In genomic region chr1:24567792-24568388, GRCh38 we compare ENCODE assay signal across 1 cellular context.
TF ChIP-seq lines count a peak whose summit lies in the region.

No MANE protein-coding gene starts in this region.

TF ChIP-seq in HepG2, 621 proteins besides CTCF, POLR2A, EP300 and RAD21 (continued from another document and continues in another):
- TF ChIP-seq HNF1A (IDR thresholded peaks at IDR 0.05; ENCODE audit: low read depth), result 0 out of 2 replicates have a peak, but pooled peaks have one; percentile 40
- TF ChIP-seq HNF1A (CRISPR knock-in tag; IDR thresholded peaks at IDR 0.05; ENCODE audit: borderline replicate concordance), result peak; percentile 75; the same call in 1 of the 2 replicates
- TF ChIP-seq ZNF614 (CRISPR knock-in tag; IDR thresholded peaks at IDR 0.05; ENCODE audit: borderline replicate concordance), result no peak
- TF ChIP-seq ZNF335 (CRISPR knock-in tag; IDR thresholded peaks at IDR 0.05), result peak; percentile 83; the same call in 1 of the 2 replicates
- TF ChIP-seq MIER3 (CRISPR knock-in tag; IDR thresholded peaks at IDR 0.05; ENCODE audit: borderline replicate concordance), result peak; percentile 81; the same call in 1 of the 2 replicates
- no peak for TF ChIP-seq ZUFSP (CRISPR knock-in tag; IDR thresholded peaks at IDR 0.05; ENCODE audit: borderline replicate concordance)
- TF ChIP-seq ZNF839 (CRISPR knock-in tag; IDR thresholded peaks at IDR 0.05; ENCODE audit: borderline replicate concordance), result no peak
- no peak for TF ChIP-seq ZNF326 (CRISPR knock-in tag; IDR thresholded peaks at IDR 0.05; ENCODE audit: borderline replicate concordance)
- no peak for TF ChIP-seq GABPA (IDR thresholded peaks at IDR 0.05; ENCODE audit: low read depth, low read length)
- peak; percentile 48 for TF ChIP-seq GABPA (CRISPR knock-in tag; IDR thresholded peaks at IDR 0.05; ENCODE audit: low read depth)
- TF ChIP-seq MTA1 (CRISPR knock-in tag; IDR thresholded peaks at IDR 0.05; ENCODE audit: borderline replicate concordance), result peak; percentile 95
- TF ChIP-seq ZSCAN25 (CRISPR knock-in tag; IDR thresholded peaks at IDR 0.05), result peak; percentile 78; the same call in 1 of the 2 replicates
- TF ChIP-seq TSC22D2 (CRISPR knock-in tag; IDR thresholded peaks at IDR 0.05; ENCODE audit: borderline replicate concordance), result no peak
- TF ChIP-seq ATF1 (CRISPR knock-in tag; IDR thresholded peaks at IDR 0.05), result peak; percentile 73
- TF ChIP-seq ZNF674 (CRISPR knock-in tag; IDR thresholded peaks at IDR 0.05; ENCODE audit: low read depth), result no peak
- no peak for TF ChIP-seq PAWR (CRISPR knock-in tag; IDR thresholded peaks at IDR 0.05; ENCODE audit: borderline replicate concordance)
- no peak for TF ChIP-seq SNAPC4 (CRISPR knock-in tag; IDR thresholded peaks at IDR 0.05)
- TF ChIP-seq CEBPZ (IDR thresholded peaks at IDR 0.05; ENCODE audit: low read length), result no peak
- TF ChIP-seq GATAD2A (CRISPR knock-in tag; IDR thresholded peaks at IDR 0.05), result peak; percentile 95
- TF ChIP-seq ZNF841 (CRISPR knock-in tag; IDR thresholded peaks at IDR 0.05; ENCODE audit: borderline replicate concordance), result no peak
- peak; percentile 58; the same call in 1 of the 2 replicates for TF ChIP-seq TBX3 (IDR thresholded peaks at IDR 0.05; ENCODE audit: borderline replicate concordance)
- TF ChIP-seq SIX4 (CRISPR knock-in tag; IDR thresholded peaks at IDR 0.05), result peak; percentile 76; the same call in 1 of the 2 replicates
- no peak for TF ChIP-seq ZNF512 (CRISPR knock-in tag; IDR thresholded peaks at IDR 0.05)
- TF ChIP-seq MTF2 (CRISPR knock-in tag; IDR thresholded peaks at IDR 0.05; ENCODE audit: borderline replicate concordance), result no peak
- peak; percentile 72 for TF ChIP-seq MAX (IDR thresholded peaks at IDR 0.05)
- TF ChIP-seq ZNF569 (CRISPR knock-in tag; IDR thresholded peaks at IDR 0.05; ENCODE audit: borderline replicate concordance), result no peak
- TF ChIP-seq TBX2 (CRISPR knock-in tag; IDR thresholded peaks at IDR 0.05; ENCODE audit: borderline replicate concordance), result peak; percentile 96
- no peak for TF ChIP-seq SYNCRIP (IDR thresholded peaks at IDR 0.05; ENCODE audit: insufficient read depth, low read depth, low read length)
- TF ChIP-seq MEIS1 (CRISPR knock-in tag; IDR thresholded peaks at IDR 0.05; ENCODE audit: borderline replicate concordance), result peak; percentile 90; the same call in 1 of the 2 replicates
- TF ChIP-seq ISL2 (CRISPR knock-in tag; IDR thresholded peaks at IDR 0.05), result peak; percentile 89
- peak; percentile 43 for TF ChIP-seq CREB1 (IDR thresholded peaks at IDR 0.05)
- TF ChIP-seq CREB1 (CRISPR knock-in tag; IDR thresholded peaks at IDR 0.05), result peak; percentile 84
- peak; percentile 60; the same call in 1 of the 2 replicates for TF ChIP-seq ZNF788 (CRISPR knock-in tag; IDR thresholded peaks at IDR 0.05; ENCODE audit: borderline replicate concordance)
- TF ChIP-seq REPIN1 (CRISPR knock-in tag; IDR thresholded peaks at IDR 0.05; ENCODE audit: borderline replicate concordance, low read depth), result peak; percentile 86; the same call in 1 of the 2 replicates
- no peak for TF ChIP-seq NFE2L2 (IDR thresholded peaks at IDR 0.05; ENCODE audit: low read length)
- TF ChIP-seq ARID3A (IDR thresholded peaks at IDR 0.05; ENCODE audit: low read depth, low read length), result peak; percentile 82
- TF ChIP-seq PHB2 (IDR thresholded peaks at IDR 0.05; ENCODE audit: partially characterized antibody), result no peak
- TF ChIP-seq FOSL2 (CRISPR knock-in tag; IDR thresholded peaks at IDR 0.05), result peak; percentile 74
- TF ChIP-seq ATF5 (CRISPR knock-in tag; IDR thresholded peaks at IDR 0.05; ENCODE audit: low read depth), result no peak
- TF ChIP-seq HMGA1 (CRISPR knock-in tag; conservative IDR thresholded peaks at IDR 0.05), result no peak
- TF ChIP-seq SNRNP70 (IDR thresholded peaks at IDR 0.05; ENCODE audit: low read depth, low read length), result no peak
- TF ChIP-seq ZNF12 (CRISPR knock-in tag; IDR thresholded peaks at IDR 0.05), result peak; percentile 66; the same call in 1 of the 2 replicates
- 0 out of 2 replicates have a peak, but pooled peaks have one; percentile 47 for TF ChIP-seq ZNF232 (CRISPR knock-in tag; IDR thresholded peaks at IDR 0.05; ENCODE audit: borderline replicate concordance)
- TF ChIP-seq KAT8 (CRISPR knock-in tag; IDR thresholded peaks at IDR 0.05), result peak; percentile 82
- peak; percentile 86; the same call in 1 of the 2 replicates for TF ChIP-seq TARDBP (CRISPR knock-in tag; IDR thresholded peaks at IDR 0.05)
- TF ChIP-seq ZNF580 (CRISPR knock-in tag; IDR thresholded peaks at IDR 0.05; ENCODE audit: borderline replicate concordance, low read depth), result peak; percentile 59; the same call in 1 of the 2 replicates
